Comparison of ENCODE assay signal across 9 cellular contexts in genomic region chr5:172733179-172733973, GRCh38. TPM values are rescaled to one million over a fixed set of nuclear protein-coding genes. Genes with fewer than 3 reads are reported as not detected.
DNase-seq lines count a peak whose midpoint lies in the region; ATAC-seq, FAIRE-seq and TF ChIP-seq lines count a peak whose summit lies in the region.
"Had no signal": no experiment of that assay in that cellular context is flagged by ENCODE, and none has a peak within 500 bp of the region (broad histone marks: within the 10 kb centered on the region; RNA-seq: fewer than 3 reads in every experiment).

No MANE protein-coding gene starts in this region.

- H3K27me3 ChIP-seq in HepG2 (ENCODE audit: control insufficient read depth in 1 of 2, insufficient read depth in 2 of 2, low read length in 2 of 2) (peaks cover 0 to 15% of the 10 kb centered on the region in 2 experiments; a peak in 3 of 5 replicates), suprapubic skin (no peaks in the 10 kb centered on the region)

- TF ChIP-seq CTCF in HFF-Myc (IDR thresholded peaks at IDR 0.05; ENCODE audit: low read depth, low read length, missing control alignments) (no peak), HepG2 (CRISPR knock-in tag; IDR thresholded peaks at IDR 0.05) (no peak), suprapubic skin (IDR thresholded peaks at IDR 0.05) (no peak)

- POLR2A ChIA-PET in HepG2 (lab: Yijun Ruan, JAX): interaction anchor here (0.8 to 3.2 kb wide), 12 partner anchors 9 to 126 kb away, joined by 3 to 29 read pairs (median 4); partner anchors contain the start of gene DUSP1

- H3K27ac Mint-ChIP-seq in immature natural killer cell: peak overlapping the region in 1 of 6 donors; percentile 11

- H3K4me3 ChIP-seq in HFF-Myc (replicated peaks; ENCODE audit: low read depth, low read length): no peak overlapping the region
- H3K4me3 ChIP-seq in HepG2 (replicated peaks in 1 of 3; ENCODE audit: insufficient read depth in 1 of 3, low read depth in 2 of 3, low read length in 3 of 3): peak overlapping the region; percentile 36 to 57 (median 37); a peak in 5 of 6 replicates
- H3K4me3 ChIP-seq in suprapubic skin: no peak overlapping the region

- in situ Hi-C loops in HepG2 (cut with HindIII; ENCODE audit: extremely low pct_ligation_motif_present, low pct_unique_long_range_greater_than_20kb): loop anchor here (5.0 kb wide), 1 partner anchor 34 kb away; no protein-coding TSS in a partner anchor

- no TSS peak for BruUV-seq in HepG2 (replicated peaks; lab: Mats Ljungman, UMichigan)

- H3K4me2 ChIP-seq in HepG2 (ENCODE audit: low read depth, low read length): peak overlapping the region; percentile 82

- WGBS in HepG2 (ENCODE audit: low lambda C conversion rate): 2% methylated on average over 9 of the region's 15 CpGs
- 7% methylated on average over 9 of the region's 15 CpGs for WGBS in suprapubic skin

- H3K36me3 Mint-ChIP-seq in immature natural killer cell: no peaks in the 10 kb centered on the region

- 0 out of 4 replicates have a peak, but pooled peaks of 1 of the 2 experiments have one; percentile 21 for TF ChIP-seq POLR2A in HepG2 (IDR thresholded peaks at IDR 0.05; ENCODE audit: insufficient read depth in 1 of 2, low read depth in 2 of 2, low read length in 2 of 2)
- TF ChIP-seq POLR2A in suprapubic skin (IDR thresholded peaks at IDR 0.05): peak in 1 of 2 donors; percentile 80

- H3K4me1 ChIP-seq in HepG2 (ENCODE audit: insufficient read depth, low read length): peaks cover 88% of the 10 kb centered on the region
- peaks cover 56% of the 10 kb centered on the region for H3K4me1 ChIP-seq in suprapubic skin

- H2AFZ ChIP-seq in HepG2 (ENCODE audit: low read length): no peak overlapping the region

- H3K4me3 Mint-ChIP-seq in immature natural killer cell: no peak overlapping the region
- H3K4me3 Mint-ChIP-seq: central memory CD8-positive, alpha-beta T cell had no signal

- FAIRE-seq in HepG2 (lab: Jason Lieb, UNC): peak; percentile 64

- DNase-seq in HFF-Myc (ENCODE audit: extremely low read depth, low read depth) (peak; percentile 96), cerebellar cortex (ENCODE audit: low spot score) (peak; percentile 78), HepG2 (ENCODE audit: low spot score) (peak; percentile 51), suprapubic skin (ENCODE audit: low spot score in 2 of 2) (peak; percentile 94 to 96), immature natural killer cell (no peak), NCI-H1092 treated with DMSO at 0.1 percent for 48 hours (lab: John Stamatoyannopoulos, UW) (no peak)
- no peak for DNase-seq in stimulated activated CD4-positive, alpha-beta T cell treated with anti-CD3 and anti-CD28 coated beads, Interleukin-1b, Interleukin-23, amount 100 ng/mL, for 48 hours
- DNase-seq in central memory CD4-positive, alpha-beta T cell: no peak

- H3K4me1 Mint-ChIP-seq in immature natural killer cell: no peaks in the 10 kb centered on the region

- no peak for TF ChIP-seq RAD21 in HepG2 (CRISPR knock-in tag; IDR thresholded peaks at IDR 0.05)

- no peak for TF ChIP-seq EP300 in HepG2 (IDR thresholded peaks at IDR 0.05; ENCODE audit: low read depth in 2 of 2, low read length in 2 of 2)
- no peak for TF ChIP-seq EP300 in HepG2 (CRISPR knock-in tag; IDR thresholded peaks at IDR 0.05; ENCODE audit: borderline replicate concordance)
- TF ChIP-seq EP300 in suprapubic skin (IDR thresholded peaks at IDR 0.05): no peak

- CTCF ChIA-PET in HepG2 (lab: Yijun Ruan, JAX; ENCODE audit: low intra/inter-chr PET ratio, low total read pairs): no interaction called here

- no peaks in the 10 kb centered on the region for H3K9me3 Mint-ChIP-seq in immature natural killer cell
- H3K9me3 Mint-ChIP-seq: central memory CD8-positive, alpha-beta T cell had no signal

- H3K9me3 ChIP-seq in HepG2 (ENCODE audit: low read length): no peaks in the 10 kb centered on the region
- H3K9me3 ChIP-seq in suprapubic skin: no peaks in the 10 kb centered on the region

- no peaks in the 10 kb centered on the region for H3K79me2 ChIP-seq in HepG2 (ENCODE audit: insufficient read depth, low read length)

- H3K36me3 ChIP-seq in HepG2 (replicated peaks in 1 of 2; ENCODE audit: control insufficient read depth in 1 of 2, insufficient read depth in 2 of 2, low read length in 2 of 2): no peaks in the 10 kb centered on the region
- H3K36me3 ChIP-seq in suprapubic skin: no peaks in the 10 kb centered on the region

- no peaks in the 10 kb centered on the region for H4K20me1 ChIP-seq in HepG2 (ENCODE audit: insufficient read depth, low read length)

- H3K27ac ChIP-seq in HepG2 (ENCODE audit: extremely low read length, insufficient read depth, low read length) (peak overlapping the region; percentile 17), suprapubic skin (peak overlapping the region; percentile 99)

- peak; percentile 71 for ATAC-seq in HepG2

- intact Hi-C loops in HepG2 (cut with micrococcal nuclease; ENCODE audit: unreplicated experiment): loop anchor here (1.0 kb wide), 1 partner anchor 32 kb away; no protein-coding TSS in a partner anchor

- peaks cover 3 to 9% (median 9%) of the 10 kb centered on the region in 3 donors for H3K27me3 Mint-ChIP-seq in immature natural killer cell (ENCODE audit: low read depth in 3 of 3)
- H3K27me3 Mint-ChIP-seq: central memory CD8-positive, alpha-beta T cell had no signal

- H3K9ac ChIP-seq in HepG2 (ENCODE audit: insufficient read depth, low read depth, low read length): peak overlapping the region; percentile 62

TF ChIP-seq in HepG2, 621 proteins besides CTCF, POLR2A, EP300 and RAD21 (continues in another document):
- TF ChIP-seq ZNF275 (CRISPR knock-in tag; IDR thresholded peaks at IDR 0.05; ENCODE audit: borderline replicate concordance) (no peak), CC2D1A (CRISPR knock-in tag; IDR thresholded peaks at IDR 0.05) (no peak), ZNF530 (CRISPR knock-in tag; IDR thresholded peaks at IDR 0.05; ENCODE audit: low read depth) (no peak), KDM5A (IDR thresholded peaks at IDR 0.05; ENCODE audit: borderline replicate concordance, low read length) (no peak), PHF21A (CRISPR knock-in tag; IDR thresholded peaks at IDR 0.05) (0 out of 2 replicates have a peak, but pooled peaks have one; percentile 42), ZNF292 (CRISPR knock-in tag; IDR thresholded peaks at IDR 0.05; ENCODE audit: borderline replicate concordance, low read depth) (0 out of 2 replicates have a peak, but pooled peaks have one; percentile 50), ZNF430 (CRISPR knock-in tag; IDR thresholded peaks at IDR 0.05) (peak; percentile 52; the same call in 1 of the 2 replicates), MAX (IDR thresholded peaks at IDR 0.05) (peak; percentile 78), TOE1 (CRISPR knock-in tag; IDR thresholded peaks at IDR 0.05) (no peak), FOXJ3 (CRISPR knock-in tag; IDR thresholded peaks at IDR 0.05; ENCODE audit: borderline replicate concordance) (no peak), NR3C1 (CRISPR knock-in tag; IDR thresholded peaks at IDR 0.05) (no peak), ZNF207 (IDR thresholded peaks at IDR 0.05; ENCODE audit: borderline replicate concordance) (no peak), ZNF740 (CRISPR knock-in tag; IDR thresholded peaks at IDR 0.05) (no peak)

RNA-seq across cellular contexts. Expression of gene DUSP1, which starts 37.6 kb away (rescaled TPM):
- total RNA-seq in HepG2 (2016; rRNA removed; fragmentation: Illumina TruSeq; extraction: Trizol): 18.0 and 27.1 TPM in 2 replicates
- 7.1 and 7.8 TPM in 2 replicates for total RNA-seq in HepG2 (2016; cell fraction: cytosol; rRNA removed; fragmentation: Illumina TruSeq; extraction: Trizol; ENCODE audit: low read depth)
- total RNA-seq in HepG2 (2016; cell fraction: insoluble cytoplasmic fraction; rRNA removed; fragmentation: Illumina TruSeq; extraction: Trizol): 15.8 and 29.9 TPM in 2 replicates
- 14.2 and 16.6 TPM in 2 replicates for total RNA-seq in HepG2 (2016; cell fraction: membrane; rRNA removed; fragmentation: Illumina TruSeq; extraction: Trizol)
- total RNA-seq in HepG2 (2016; cell fraction: nucleus; rRNA removed; fragmentation: Illumina TruSeq; extraction: Trizol): 53.7 and 56.5 TPM in 2 replicates
- 55.5 and 79.2 TPM in 2 replicates for polyA plus RNA-seq in HepG2 (2011; rRNA removed)
- 59.1 and 69.7 TPM in 2 replicates for polyA plus RNA-seq in HepG2 (2011; cell fraction: cytosol; rRNA removed)
- polyA plus RNA-seq in HepG2 (2011; cell fraction: nucleus; rRNA removed): 85.1 and 113 TPM in 2 replicates
- polyA plus RNA-seq in HepG2 (2012): 48.1 and 56.6 TPM in 2 replicates
- polyA plus RNA-seq in HepG2 (2016; cell fraction: cytosol; fragmentation: Illumina TruSeq; extraction: Trizol; ENCODE audit: low read depth): 4.7 and 6.0 TPM in 2 replicates
- 17.2 and 23.0 TPM in 2 replicates for polyA plus RNA-seq in HepG2 (2016; cell fraction: insoluble cytoplasmic fraction; fragmentation: Illumina TruSeq; extraction: Trizol; ENCODE audit: low read depth)
- 9.3 and 9.4 TPM in 2 replicates for polyA plus RNA-seq in HepG2 (2016; cell fraction: membrane; fragmentation: Illumina TruSeq; extraction: Trizol; ENCODE audit: low read depth)
- 63.2 and 85.8 TPM in 2 replicates for polyA plus RNA-seq in HepG2 (2016; cell fraction: nucleus; fragmentation: Illumina TruSeq; extraction: Trizol; ENCODE audit: insufficient read depth, low read depth)
- 142 and 198 TPM in 2 replicates for polyA minus RNA-seq in HepG2 (2011; rRNA and poly(A)+ RNA removed; ENCODE audit: low replicate concordance)
- polyA minus RNA-seq in HepG2 (2011; cell fraction: cytosol; rRNA and poly(A)+ RNA removed): 72.5 and 80.5 TPM in 2 replicates
- 95.3 and 131 TPM in 2 replicates for polyA minus RNA-seq in HepG2 (2011; cell fraction: nucleus; rRNA and poly(A)+ RNA removed)
- total RNA-seq in suprapubic skin: 1,000 to 10,000 TPM; 1,246 to 2,948 (median 1,762) TPM
- polyA plus RNA-seq in immature natural killer cell: 1,000 to 10,000 TPM in 1 of 3 donors, 100 to 1,000 TPM in 2; 548 to 1,082 (median 887) TPM

Comparison
In these comparisons a context has a peak if more than half of its experiments do, and no peak if none do; other contexts are left out.
1. DNase-seq: peak in HFF-Myc (single experiment), cerebellar cortex (single experiment), HepG2 (single experiment) and suprapubic skin (2 of 2); none in immature natural killer cell (0 of 3), stimulated activated CD4-positive, alpha-beta T cell treated with anti-CD3 and anti-CD28 coated beads, Interleukin-1b, Interleukin-23, amount 100 ng/mL, for 48 hours (single experiment), NCI-H1092 treated with DMSO at 0.1 percent for 48 hours (single experiment) and central memory CD4-positive, alpha-beta T cell (single experiment).
2. H3K4me3 ChIP-seq: peak in HepG2 (3 of 3); none in HFF-Myc (single experiment) and suprapubic skin (single experiment).
3. RNA of gene DUSP1, which starts 37.6 kb away (total RNA-seq): 1,246 to 2,948 TPM in suprapubic skin; 7.1 to 56.5 TPM in HepG2; every median in the first group is over 10 times any median in the second.